Comparison of ENCODE assay signal across 8 cellular contexts in genomic region chr4:139555073-139555704, GRCh38. TPM values are rescaled to one million over a fixed set of nuclear protein-coding genes. Genes with fewer than 3 reads are reported as not detected.
DNase-seq lines count a peak whose midpoint lies in the region; ATAC-seq and TF ChIP-seq lines count a peak whose summit lies in the region.

No MANE protein-coding gene starts in this region.

- TF ChIP-seq CTCF in WI38 (IDR thresholded peaks at IDR 0.05; ENCODE audit: low read depth, low read length): no peak
- no peak for TF ChIP-seq CTCF in breast epithelium (IDR thresholded peaks at IDR 0.05)
- TF ChIP-seq CTCF in gastrocnemius medialis (IDR thresholded peaks at IDR 0.05 in 4 of 5, conservative IDR thresholded peaks at IDR 0.05 in 1 of 5): peak in 1 of 5 experiments; percentile 7

- in situ Hi-C loops in gastrocnemius medialis (cut with MboI; ENCODE audit: low sequenced_read_pairs in 4 of 4): no loop called here

- H3K4me3 ChIP-seq in GM08714 (ENCODE audit: low read length) (peak overlapping the region; percentile 76), WI38 (ENCODE audit: low read depth, low read length) (peak overlapping the region; percentile 78), breast epithelium (peak overlapping the region; percentile 78 to 97 (median 90)), iPS-18c (ENCODE audit: insufficient read depth, low read depth, low read length) (peak overlapping the region; percentile 72), gastrocnemius medialis (peak overlapping the region; percentile 65 to 98 (median 87))

- no peaks in the 10 kb centered on the region for H3K27me3 ChIP-seq in breast epithelium
- no peaks in the 10 kb centered on the region for H3K27me3 ChIP-seq in gastrocnemius medialis

- intact Hi-C loops in breast epithelium (cut with DNase I; ENCODE audit: low total_unique reads) (no loop called here), gastrocnemius medialis (cut with DNase I; ENCODE audit: low total_unique reads) (loop anchor here (1.0 to 5.0 kb wide), 6 partner anchors 22 to 597 kb away; partner anchors contain the start of genes ELF2, MAML3 and RAB33B)

- H3K9me3 ChIP-seq in breast epithelium (no peaks in the 10 kb centered on the region), iPS-18c (ENCODE audit: control insufficient read depth, insufficient read depth, low read length) (no peaks in the 10 kb centered on the region), gastrocnemius medialis (no peaks in the 10 kb centered on the region)

- H3K36me3 ChIP-seq in breast epithelium: no peaks in the 10 kb centered on the region
- no peaks in the 10 kb centered on the region for H3K36me3 ChIP-seq in gastrocnemius medialis

- peak; percentile 71 for DNase-seq in NCI-H2196 (lab: John Stamatoyannopoulos, UW; ENCODE audit: unreplicated experiment)
- DNase-seq in breast epithelium (ENCODE audit: low spot score in 2 of 2): peak; percentile 85 to 91
- DNase-seq in gastrocnemius medialis: peak; percentile 90 to 92
- no peak for DNase-seq in 8988T

- H3K4me1 ChIP-seq in breast epithelium (peaks cover 0 to 11% of the 10 kb centered on the region in 2 donors), gastrocnemius medialis (peaks cover 44 to 51% of the 10 kb centered on the region in 2 donors)

- H3K27ac ChIP-seq in breast epithelium (peak overlapping the region; percentile 99 to 100), gastrocnemius medialis (peak overlapping the region; percentile 96 to 99 (median 98))

- TF ChIP-seq POLR2A in breast epithelium (IDR thresholded peaks at IDR 0.05) (peak; percentile 84), gastrocnemius medialis (IDR thresholded peaks at IDR 0.05) (peak; percentile 56 to 78)

- peak; percentile 42 for ATAC-seq in HG02943 (IDR thresholded peaks at IDR 0.05; ENCODE audit: low read depth, unreplicated experiment)
- peak; percentile 67 to 71 for ATAC-seq in gastrocnemius medialis

RNA-seq across cellular contexts. Expression of gene SETD7, which starts 0.8 kb away (rescaled TPM):
- 100 to 1,000 TPM in 1 of 3 donors, 10 to 100 TPM in 2; 54.9 to 100 (median 63.6) TPM for total RNA-seq in breast epithelium
- 100 to 1,000 TPM in 3 of 4 donors, 10 to 100 TPM in 1; 73.1 to 134 (median 113) TPM for total RNA-seq in gastrocnemius medialis
